In the genomic region with DNA sequence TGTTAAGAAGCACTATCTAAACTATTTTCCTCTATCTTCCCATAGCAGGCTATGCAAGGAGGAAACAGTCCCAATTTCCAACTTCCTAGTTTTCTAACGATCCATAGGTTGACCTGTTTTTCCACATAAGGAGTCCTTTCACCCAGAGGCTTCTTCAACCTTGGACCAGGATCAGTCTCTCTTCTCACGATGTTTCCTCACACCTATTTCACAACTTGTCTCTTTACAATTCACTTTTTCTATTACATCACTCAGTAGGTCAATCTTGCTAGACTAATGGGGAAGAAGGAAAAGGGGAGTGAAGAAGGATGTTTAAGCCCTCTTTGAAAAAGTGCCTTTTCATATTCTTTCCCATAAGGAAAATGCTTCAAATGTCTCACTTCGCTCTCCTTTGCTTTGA, we compare ENCODE assay signal across 16 cellular contexts. TPM values are rescaled to one million over a fixed set of nuclear protein-coding genes. Genes with fewer than 3 reads are reported as not detected.
DNase-seq lines count a peak whose midpoint lies in the region; ATAC-seq, FAIRE-seq and TF ChIP-seq lines count a peak whose summit lies in the region.
"Had no signal": no experiment of that assay in that cellular context is flagged by ENCODE, and none has a peak within 500 bp of the region (broad histone marks: within the 10 kb centered on the region; RNA-seq: fewer than 3 reads in every experiment).

No MANE protein-coding gene starts in this region.

- H3K27me3 ChIP-seq in breast epithelium (no peaks in the 10 kb centered on the region), right atrium auricular region (no peaks in the 10 kb centered on the region)
- H3K27me3 ChIP-seq in CD4-positive, alpha-beta memory T cell (ENCODE audit: insufficient read depth, low read length) = no peaks in the 10 kb centered on the region
- H3K27me3 ChIP-seq: BE2C had no signal

- intact Hi-C loops in breast epithelium (cut with DNase I; ENCODE audit: low total_unique reads) = no loop called here
- intact Hi-C loops in CD4-positive, alpha-beta memory T cell (cut with micrococcal nuclease) = no loop called here

- no peaks in the 10 kb centered on the region for H3K4me1 Mint-ChIP-seq in CD4-positive, alpha-beta memory T cell
- H3K4me1 Mint-ChIP-seq: stimulated activated naive CD8-positive, alpha-beta T cell treated with anti-CD3 and anti-CD28 coated beads, Interleukin-15, amount 100 ng/mL, for 72 hours had no signal

- TF ChIP-seq POLR2A in NB4 (IDR thresholded peaks at IDR 0.05; ENCODE audit: extremely low read depth, insufficient read length) (no peak), breast epithelium (IDR thresholded peaks at IDR 0.05) (no peak), H54 (IDR thresholded peaks at IDR 0.05; ENCODE audit: low read depth, low read length) (no peak)

- peak overlapping the region; percentile 81 to 88 for H3K27ac ChIP-seq in breast epithelium
- H3K27ac ChIP-seq in right atrium auricular region = peak overlapping the region; percentile 58 to 81
- peak overlapping the region in 17 of 21 experiments; percentile 0 to 82 (median 65) for H3K27ac ChIP-seq in skin epidermis
- no peak overlapping the region for H3K27ac ChIP-seq in CD4-positive, alpha-beta memory T cell (ENCODE audit: low read depth, low read length)

- H3K4me3 Mint-ChIP-seq in CD4-positive, alpha-beta memory T cell = no peak overlapping the region
- H3K4me3 Mint-ChIP-seq: stimulated activated naive CD8-positive, alpha-beta T cell treated with anti-CD3 and anti-CD28 coated beads, Interleukin-15, amount 100 ng/mL, for 72 hours had no signal

- H3K9me3 ChIP-seq in breast epithelium (no peaks in the 10 kb centered on the region), right atrium auricular region (no peaks in the 10 kb centered on the region)
- H3K9me3 ChIP-seq in CD4-positive, alpha-beta memory T cell (ENCODE audit: control insufficient read depth in 1 of 2, low read length in 2 of 2) = no peaks in the 10 kb centered on the region
- H3K9me3 ChIP-seq: BE2C had no signal

- peaks cover 0 to 13% of the 10 kb centered on the region in 2 donors for H3K4me1 ChIP-seq in breast epithelium
- H3K4me1 ChIP-seq in right atrium auricular region = peaks cover 0 to 73% of the 10 kb centered on the region in 2 donors
- no peaks in the 10 kb centered on the region for H3K4me1 ChIP-seq in CD4-positive, alpha-beta memory T cell (ENCODE audit: insufficient read depth, low read length)

- H3K36me3 ChIP-seq in breast epithelium (no peaks in the 10 kb centered on the region), right atrium auricular region (peaks cover 21% of the 10 kb centered on the region)
- H3K36me3 ChIP-seq in CD4-positive, alpha-beta memory T cell (ENCODE audit: insufficient read depth, low read length) = no peaks in the 10 kb centered on the region
- H3K36me3 ChIP-seq: BE2C had no signal

- DNase-seq in NB4 (ENCODE audit: low read depth) (peak; percentile 14), breast epithelium (ENCODE audit: low spot score in 2 of 2) (no peak), right atrium auricular region (ENCODE audit: low spot score) (no peak), H54 (ENCODE audit: insufficient read length, low spot score) (no peak), foreskin melanocyte (no peak)
- DNase-seq in CD4-positive, alpha-beta memory T cell = no peak
- DNase-seq: BE2C; DMS79 treated with DMSO at 0.1 percent for 48 hours; NCI-H146; NCI-H446 treated with DMSO at 0.1 percent for 48 hours; stimulated activated naive CD8-positive, alpha-beta T cell treated with anti-CD3 and anti-CD28 coated beads, Interleukin-15, amount 100 ng/mL, for 72 hours; SW 1271 had no signal

- CTCF ChIA-PET in CD4-positive, alpha-beta memory T cell (lab: Charles Lee; ENCODE audit: partially characterized antibody) = interaction anchor here (1.8 kb wide), 1 partner anchor 28 kb away, joined by 4 read pairs; no protein-coding TSS in a partner anchor

- H3K9me3 Mint-ChIP-seq in CD4-positive, alpha-beta memory T cell = no peaks in the 10 kb centered on the region
- H3K9me3 Mint-ChIP-seq: stimulated activated naive CD8-positive, alpha-beta T cell treated with anti-CD3 and anti-CD28 coated beads, Interleukin-15, amount 100 ng/mL, for 72 hours had no signal

- POLR2A ChIA-PET in CD4-positive, alpha-beta memory T cell (lab: Charles Lee; ENCODE audit: partially characterized antibody) = interaction anchor here (0.6 kb wide), 1 partner anchor 11 kb away, joined by 3 read pairs; no protein-coding TSS in a partner anchor

- TF ChIP-seq CTCF in NB4 (IDR thresholded peaks at IDR 0.05; ENCODE audit: low read depth, low read length) (no peak), breast epithelium (IDR thresholded peaks at IDR 0.05) (no peak), right atrium auricular region (IDR thresholded peaks at IDR 0.05) (no peak)

- H3K36me3 Mint-ChIP-seq in CD4-positive, alpha-beta memory T cell = no peaks in the 10 kb centered on the region

- ATAC-seq in GM21423 (IDR thresholded peaks at IDR 0.05; ENCODE audit: unreplicated experiment) = no peak
- ATAC-seq: stimulated activated naive CD8-positive, alpha-beta T cell treated with anti-CD3 and anti-CD28 coated beads, Interleukin-15, amount 100 ng/mL, for 72 hours had no signal

- H3K27ac Mint-ChIP-seq in CD4-positive, alpha-beta memory T cell = no peak overlapping the region
- H3K27ac Mint-ChIP-seq: stimulated activated naive CD8-positive, alpha-beta T cell treated with anti-CD3 and anti-CD28 coated beads, Interleukin-15, amount 100 ng/mL, for 72 hours had no signal

- peaks cover 0 to 3% of the 10 kb centered on the region in 2 donors for H3K27me3 Mint-ChIP-seq in CD4-positive, alpha-beta memory T cell

- H3K4me3 ChIP-seq in NB4 (ENCODE audit: low read depth, low read length) (no peak overlapping the region), breast epithelium (no peak overlapping the region), right atrium auricular region (no peak overlapping the region), skin epidermis (no peak overlapping the region)
- H3K4me3 ChIP-seq in CD4-positive, alpha-beta memory T cell (ENCODE audit: low read length in 2 of 2) = no peak overlapping the region
- H3K4me3 ChIP-seq: smooth muscle cell had no signal

- FAIRE-seq in H54 (lab: Jason Lieb, UNC) = no peak

RNA-seq across cellular contexts. Expression of gene PALMD, which starts 15.9 kb away (rescaled TPM):
- total RNA-seq in breast epithelium (10 to 100 TPM; 35.3 to 96.7 (median 77.7) TPM), right atrium auricular region (10 to 100 TPM; 55.0 to 78.7 TPM)
- total RNA-seq in CD4-positive, alpha-beta memory T cell = not detected
- polyA plus RNA-seq in CD4-positive, alpha-beta memory T cell = not detected
- total RNA-seq: OCI-LY7 had no signal

Comparison
In these comparisons a context has a peak if more than half of its experiments do, and no peak if none do; other contexts are left out.
1. RNA of gene PALMD, which starts 15.9 kb away (total RNA-seq): 55.0 to 78.7 TPM in right atrium auricular region and 35.3 to 96.7 TPM in breast epithelium; not detected in CD4-positive, alpha-beta memory T cell; every median in the first group is over 10 times any median in the second.